In genomic region chr10:11017575-11018425, GRCh38 we compare ENCODE assay signal across 8 cellular contexts. TPM values are rescaled to one million over a fixed set of nuclear protein-coding genes. Genes with fewer than 3 reads are reported as not detected.
A peak's percentile ranks its signal among the peaks of the same experiment; 100 is the strongest.
DNase-seq lines count a peak whose midpoint lies in the region; ATAC-seq and TF ChIP-seq lines count a peak whose summit lies in the region.

CELF2 (plus strand) TSS chr10:11017872; CDS start chr10:11018090, 218 bp downstream.

- no peaks in the 10 kb centered on the region for H3K9me3 Mint-ChIP-seq in T-helper 1 cell treated with Interleukin-12 subunit alpha and Interleukin-12 subunit beta and Interleukin-4 antibody, amounts not matched to agents 30 μg/mL and 1 μg/mL, for 36 hours

- H3K27ac ChIP-seq in iPS DF 6.9 (ENCODE audit: low read length): no peak within 1 kb of the TSS
- peak within 1 kb of the TSS; percentile 86 to 95 (median 92) for H3K27ac ChIP-seq in gastrocnemius medialis

- DNase-seq in NCI-H748 (lab: John Stamatoyannopoulos, UW; ENCODE audit: unreplicated experiment) (peak; percentile 71), NCI-H748 treated with DMSO at 0.1 percent for 48 hours (lab: John Stamatoyannopoulos, UW) (no peak), astrocyte of the hippocampus (ENCODE audit: low read depth, low spot score) (peak; percentile 75), iPS DF 6.9 (ENCODE audit: low read depth, low spot score) (peak; percentile 29), gastrocnemius medialis (peak; percentile 74 to 82), NCI-H187 treated with DMSO at 0.1 percent for 48 hours (lab: John Stamatoyannopoulos, UW) (no peak)

- peak in 1 of 5 experiments; percentile 16 for TF ChIP-seq CTCF in gastrocnemius medialis (IDR thresholded peaks at IDR 0.05 in 4 of 5, conservative IDR thresholded peaks at IDR 0.05 in 1 of 5)

- no peaks in the 10 kb centered on the region for H3K36me3 ChIP-seq in iPS DF 6.9 (ENCODE audit: control insufficient read depth, insufficient read depth, low read length)
- H3K36me3 ChIP-seq in gastrocnemius medialis: no peaks in the 10 kb centered on the region

- H3K36me3 Mint-ChIP-seq in T-helper 1 cell treated with Interleukin-12 subunit alpha and Interleukin-12 subunit beta and Interleukin-4 antibody, amounts not matched to agents 30 μg/mL and 1 μg/mL, for 36 hours (ENCODE audit: low read depth): peaks cover 2% of the 10 kb centered on the region

- intact Hi-C loops in gastrocnemius medialis (cut with DNase I; ENCODE audit: low total_unique reads): loop anchor here (1.0 to 10.0 kb wide), 4 partner anchors 18 to 727 kb away; partner anchors contain the start of gene ECHDC3

- WGBS in iPS DF 6.9 (ENCODE audit: insufficient coverage, insufficient read length): no CpG with 5 or more reads among the region's 132 CpGs

- H3K4me1 ChIP-seq in iPS DF 6.9 (ENCODE audit: control insufficient read depth, insufficient read depth, low read length): no peaks in the 10 kb centered on the region
- peaks cover 19 to 40% of the 10 kb centered on the region in 2 donors for H3K4me1 ChIP-seq in gastrocnemius medialis

- H3K27me3 Mint-ChIP-seq in T-helper 1 cell treated with Interleukin-12 subunit alpha and Interleukin-12 subunit beta and Interleukin-4 antibody, amounts not matched to agents 30 μg/mL and 1 μg/mL, for 36 hours (ENCODE audit: low read depth): peaks cover 86% of the 10 kb centered on the region

- H3K27ac Mint-ChIP-seq in T-helper 1 cell treated with Interleukin-12 subunit alpha and Interleukin-12 subunit beta and Interleukin-4 antibody, amounts not matched to agents 30 μg/mL and 1 μg/mL, for 36 hours: no peak within 1 kb of the TSS

- in situ Hi-C loops in gastrocnemius medialis (cut with MboI; ENCODE audit: low sequenced_read_pairs in 4 of 4): no loop called here

- H3K27me3 ChIP-seq in iPS DF 6.9 (ENCODE audit: control insufficient read depth, insufficient read depth, low read length) (no peaks in the 10 kb centered on the region; the same call in 1 of the 2 replicates), gastrocnemius medialis (peaks cover 0 to 12% (median 0%) of the 10 kb centered on the region in 3 donors)

- H3K4me3 Mint-ChIP-seq in T-helper 1 cell treated with Interleukin-12 subunit alpha and Interleukin-12 subunit beta and Interleukin-4 antibody, amounts not matched to agents 30 μg/mL and 1 μg/mL, for 36 hours: peak within 1 kb of the TSS; percentile 63

- H3K4me3 ChIP-seq in iPS DF 6.9 (ENCODE audit: low read length) (peak within 1 kb of the TSS; percentile 59), gastrocnemius medialis (peak within 1 kb of the TSS; percentile 63 to 81 (median 76))

- peaks cover 9% of the 10 kb centered on the region for H3K4me1 Mint-ChIP-seq in T-helper 1 cell treated with Interleukin-12 subunit alpha and Interleukin-12 subunit beta and Interleukin-4 antibody, amounts not matched to agents 30 μg/mL and 1 μg/mL, for 36 hours (ENCODE audit: low read depth)

- ATAC-seq in HG03135 (IDR thresholded peaks at IDR 0.05; ENCODE audit: unreplicated experiment) (peak; percentile 84), gastrocnemius medialis (peak; percentile 81 to 85)

- peak; percentile 76 to 87 for TF ChIP-seq POLR2A in gastrocnemius medialis (IDR thresholded peaks at IDR 0.05)

- no peaks in the 10 kb centered on the region for H3K9me3 ChIP-seq in iPS DF 6.9 (ENCODE audit: control insufficient read depth, insufficient read depth, low read length)
- no peaks in the 10 kb centered on the region for H3K9me3 ChIP-seq in gastrocnemius medialis

RNA-seq across cellular contexts. Expression of gene CELF2, which starts in this region (rescaled TPM):
- 10 to 100 TPM; 30.0 to 56.6 (median 43.3) TPM for total RNA-seq in gastrocnemius medialis

Comparison
In these comparisons a context has a peak if more than half of its experiments do, and no peak if none do; other contexts are left out.
1. DNase-seq: peak in NCI-H748 (single experiment), astrocyte of the hippocampus (single experiment), iPS DF 6.9 (single experiment) and gastrocnemius medialis (2 of 2); none in NCI-H748 treated with DMSO at 0.1 percent for 48 hours (single experiment) and NCI-H187 treated with DMSO at 0.1 percent for 48 hours (single experiment).